ENCODE assay signal across 1 cellular context in genomic region chr1:54863267-54863665, GRCh38.
TF ChIP-seq lines count a peak whose summit lies in the region.

No MANE protein-coding gene starts in this region.

TF ChIP-seq in HCT116, 20 proteins besides CTCF, POLR2A, EP300 and RAD21 (continued from another document):
- TF ChIP-seq, protein P1, sequence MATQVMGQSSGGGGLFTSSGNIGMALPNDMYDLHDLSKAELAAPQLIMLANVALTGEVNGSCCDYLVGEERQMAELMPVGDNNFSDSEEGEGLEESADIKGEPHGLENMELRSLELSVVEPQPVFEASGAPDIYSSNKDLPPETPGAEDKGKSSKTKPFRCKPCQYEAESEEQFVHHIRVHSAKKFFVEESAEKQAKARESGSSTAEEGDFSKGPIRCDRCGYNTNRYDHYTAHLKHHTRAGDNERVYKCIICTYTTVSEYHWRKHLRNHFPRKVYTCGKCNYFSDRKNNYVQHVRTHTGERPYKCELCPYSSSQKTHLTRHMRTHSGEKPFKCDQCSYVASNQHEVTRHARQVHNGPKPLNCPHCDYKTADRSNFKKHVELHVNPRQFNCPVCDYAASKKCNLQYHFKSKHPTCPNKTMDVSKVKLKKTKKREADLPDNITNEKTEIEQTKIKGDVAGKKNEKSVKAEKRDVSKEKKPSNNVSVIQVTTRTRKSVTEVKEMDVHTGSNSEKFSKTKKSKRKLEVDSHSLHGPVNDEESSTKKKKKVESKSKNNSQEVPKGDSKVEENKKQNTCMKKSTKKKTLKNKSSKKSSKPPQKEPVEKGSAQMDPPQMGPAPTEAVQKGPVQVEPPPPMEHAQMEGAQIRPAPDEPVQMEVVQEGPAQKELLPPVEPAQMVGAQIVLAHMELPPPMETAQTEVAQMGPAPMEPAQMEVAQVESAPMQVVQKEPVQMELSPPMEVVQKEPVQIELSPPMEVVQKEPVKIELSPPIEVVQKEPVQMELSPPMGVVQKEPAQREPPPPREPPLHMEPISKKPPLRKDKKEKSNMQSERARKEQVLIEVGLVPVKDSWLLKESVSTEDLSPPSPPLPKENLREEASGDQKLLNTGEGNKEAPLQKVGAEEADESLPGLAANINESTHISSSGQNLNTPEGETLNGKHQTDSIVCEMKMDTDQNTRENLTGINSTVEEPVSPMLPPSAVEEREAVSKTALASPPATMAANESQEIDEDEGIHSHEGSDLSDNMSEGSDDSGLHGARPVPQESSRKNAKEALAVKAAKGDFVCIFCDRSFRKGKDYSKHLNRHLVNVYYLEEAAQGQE (IDR thresholded peaks at IDR 0.05; ENCODE audit: low read depth), result no peak
- TF ChIP-seq SP1 (IDR thresholded peaks at IDR 0.05; ENCODE audit: low read depth) (no peak), YY1 (IDR thresholded peaks at IDR 0.05; ENCODE audit: extremely low read depth, insufficient replicate concordance, low read depth, low read length) (no peak), EZH2phosphoT487 (IDR thresholded peaks at IDR 0.05; ENCODE audit: borderline replicate concordance) (no peak), ATF3 (IDR thresholded peaks at IDR 0.05) (no peak), FOSL1 (IDR thresholded peaks at IDR 0.05; ENCODE audit: low read depth) (no peak), POLR2AphosphoS5 (IDR thresholded peaks at IDR 0.05; ENCODE audit: low read depth, low read length) (no peak), SRF (IDR thresholded peaks at IDR 0.05; ENCODE audit: low read depth) (no peak), EGR1 (IDR thresholded peaks at IDR 0.05; ENCODE audit: low read depth) (no peak), TCF7L2 (IDR thresholded peaks at IDR 0.05; ENCODE audit: borderline replicate concordance, extremely low read depth, insufficient read depth, insufficient read length) (no peak)
